In the genomic region with DNA sequence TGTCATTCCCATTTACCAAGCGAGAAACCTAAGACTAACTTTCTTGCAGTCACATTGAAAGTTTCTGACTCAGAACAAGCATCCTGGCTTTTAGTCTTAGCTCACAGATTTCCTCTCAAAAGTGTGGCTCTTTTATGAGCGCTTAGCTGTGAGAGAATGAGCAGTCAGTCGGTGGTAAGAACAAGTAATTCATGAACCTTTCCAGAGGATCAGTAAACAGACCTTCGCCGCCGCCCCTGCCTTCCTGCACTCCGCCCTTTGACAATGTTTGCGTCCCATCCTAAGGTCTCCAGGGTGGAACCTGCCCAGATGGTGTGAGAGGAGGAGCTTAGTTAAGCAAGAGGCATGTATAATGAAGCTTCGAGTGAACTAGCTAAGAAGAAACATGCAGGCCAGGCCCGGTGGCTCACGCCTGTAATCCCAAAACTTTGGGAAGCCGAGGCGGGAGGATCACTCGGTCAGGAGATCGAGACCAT, we compare ENCODE assay signal across 7 cellular contexts.
A peak's percentile ranks its signal among the peaks of the same experiment; 100 is the strongest.
DNase-seq lines count a peak whose midpoint lies in the region; ATAC-seq lines count a peak whose summit lies in the region.

No MANE protein-coding gene starts in this region.

- H3K27me3 Mint-ChIP-seq in T-helper 17 cell, result no peaks in the 10 kb centered on the region

- H3K9me3 ChIP-seq in T-helper 17 cell (ENCODE audit: control insufficient read depth, low read length, poor library complexity, severe bottlenecking), result no peaks in the 10 kb centered on the region

- no peaks in the 10 kb centered on the region for H3K36me3 Mint-ChIP-seq in T-helper 17 cell (ENCODE audit: low read depth)

- intact Hi-C loops in cardiac septum (cut with DNase I), result no loop called here

- DNase-seq in T-helper 17 cell (no peak), T-helper 9 cell (no peak), cardiac septum (ENCODE audit: low spot score) (no peak), NCI-H1930 (lab: John Stamatoyannopoulos, UW) (no peak)
- DNase-seq in stimulated activated CD4-positive, alpha-beta T cell treated with anti-CD3 and anti-CD28 coated beads, Interleukin-1b, Interleukin-23, amount 100 ng/mL, for 24 hours (ENCODE audit: low read depth in 4 of 4, low spot score in 1 of 4), result peak in 3 of 4 experiments; percentile 6 to 37 (median 9)

- peaks cover 5% of the 10 kb centered on the region for H3K4me1 Mint-ChIP-seq in T-helper 17 cell

- peak overlapping the region; percentile 27 for H3K27ac Mint-ChIP-seq in T-helper 17 cell

- H3K4me3 Mint-ChIP-seq in T-helper 17 cell, result peak overlapping the region; percentile 41

- ATAC-seq in GM18909 (IDR thresholded peaks at IDR 0.05; ENCODE audit: poor library complexity, unreplicated experiment), result peak; percentile 84
- ATAC-seq in HG02588 (IDR thresholded peaks at IDR 0.05; ENCODE audit: unreplicated experiment), result peak; percentile 80
- no peak for ATAC-seq in T-helper 17 cell

Comparison
In these comparisons a context has a peak if more than half of its experiments do, and no peak if none do; other contexts are left out.
1. DNase-seq: peak in stimulated activated CD4-positive, alpha-beta T cell treated with anti-CD3 and anti-CD28 coated beads, Interleukin-1b, Interleukin-23, amount 100 ng/mL, for 24 hours (3 of 4); none in T-helper 17 cell (0 of 3), T-helper 9 cell (single experiment), cardiac septum (single experiment) and NCI-H1930 (0 of 2).